In genomic region chr5:157858527-157859226, GRCh38 we compare ENCODE assay signal across 8 cellular contexts. TPM values are rescaled to one million over a fixed set of nuclear protein-coding genes. Genes with fewer than 3 reads are reported as not detected.
A peak's percentile ranks its signal among the peaks of the same experiment; 100 is the strongest.
DNase-seq lines count a peak whose midpoint lies in the region; ATAC-seq and TF ChIP-seq lines count a peak whose summit lies in the region.

Gene CLINT1, minus strand, starts transcription at chr5:157859145. Its CDS starts 175 bp downstream, at chr5:157858970.

- H3K36me3 ChIP-seq in aorta (ENCODE audit: control insufficient read depth in 1 of 2, insufficient read depth in 2 of 2, low read length in 1 of 2), result no peaks in the 10 kb centered on the region

- peak within 1 kb of the TSS in 1 of 2 donors; percentile 49 for H3K27ac ChIP-seq in aorta (ENCODE audit: low read depth in 1 of 2, low read length in 2 of 2)

- WGBS in aorta, 2 donors, result 0% methylated on average over 42 to 59 of the region's 59 CpGs

- no peak for TF ChIP-seq CTCF in GM13977 (IDR thresholded peaks at IDR 0.05; ENCODE audit: extremely low read depth, insufficient read depth, missing control alignments)

- no peaks in the 10 kb centered on the region for H3K27me3 ChIP-seq in aorta (ENCODE audit: control insufficient read depth in 1 of 2, insufficient read depth in 2 of 2, low read length in 1 of 2)

- in situ Hi-C loops in GM13977 (cut with MboI; ENCODE audit: low pct_unique_long_range_greater_than_20kb, low sequenced_read_pairs, unreplicated experiment), result no loop called here

- intact Hi-C loops in aorta (cut with DNase I), result loop anchor here (5.0 to 10.0 kb wide), 4 partner anchors 86 to 1276 kb away; no protein-coding TSS in a partner anchor

- ATAC-seq in HG02938 (IDR thresholded peaks at IDR 0.05; ENCODE audit: unreplicated experiment) (peak; percentile 37), aorta (ENCODE audit: low FRiP score) (peak; percentile 98)

- DNase-seq in GM13977 (ENCODE audit: low spot score), result peak; percentile 87
- peak; percentile 61 to 69 for DNase-seq in NCI-H1930 (lab: John Stamatoyannopoulos, UW)
- peak; percentile 78 for DNase-seq in T1000 (lab: John Stamatoyannopoulos, UW)
- DNase-seq in astrocyte of the hippocampus (ENCODE audit: low read depth, low spot score), result peak; percentile 96
- DNase-seq in hepatic stellate cell (ENCODE audit: low spot score), result peak; percentile 89
- DNase-seq in renal cortical epithelial cell (ENCODE audit: low read depth), result peak; percentile 66
- DNase-seq in aorta, result peak; percentile 96 to 99

- H3K9me3 ChIP-seq in aorta (ENCODE audit: control insufficient read depth, low read length), result no peaks in the 10 kb centered on the region

- peak within 1 kb of the TSS; percentile 48 to 92 for H3K4me3 ChIP-seq in aorta (ENCODE audit: low read length in 2 of 2)

- H3K4me1 ChIP-seq in aorta (ENCODE audit: control insufficient read depth in 1 of 2, insufficient read depth in 2 of 2, low read length in 2 of 2), result no peaks in the 10 kb centered on the region

RNA-seq across cellular contexts. Expression of gene CLINT1, which starts in this region (rescaled TPM):
- total RNA-seq in renal cortical epithelial cell (82.1 and 176 TPM in 2 replicates), aorta (10 to 100 TPM; 57.1 to 60.9 TPM)
- 10 to 100 TPM; 31.7 to 31.9 TPM for polyA plus RNA-seq in aorta
